ENCODE assay signal across 8 cellular contexts in genomic region chr9:128628471-128629048, GRCh38. TPM values are rescaled to one million over a fixed set of nuclear protein-coding genes. Genes with fewer than 3 reads are reported as not detected.
DNase-seq lines count a peak whose midpoint lies in the region; ATAC-seq and TF ChIP-seq lines count a peak whose summit lies in the region.
"Had no signal": no experiment of that assay in that cellular context is flagged by ENCODE, and none has a peak within 500 bp of the region (broad histone marks: within the 10 kb centered on the region; RNA-seq: fewer than 3 reads in every experiment).

No MANE protein-coding gene starts in this region.

- H3K27me3 Mint-ChIP-seq in endothelial cell (ENCODE audit: unreplicated experiment) (peaks cover 16% of the 10 kb centered on the region), memory B cell (no peaks in the 10 kb centered on the region)
- H3K27me3 Mint-ChIP-seq: activated naive CD8-positive, alpha-beta T cell treated with anti-CD3 and anti-CD28 coated beads for 36 hours had no signal

- no peak for ATAC-seq in memory B cell (ENCODE audit: low read depth)
- no peak for ATAC-seq in HG03025 (IDR thresholded peaks at IDR 0.05; ENCODE audit: low FRiP score, unreplicated experiment)
- ATAC-seq in HG03565 (IDR thresholded peaks at IDR 0.05; ENCODE audit: unreplicated experiment), result no peak

- DNase-seq in OCI-M1 (lab: John Stamatoyannopoulos, UW), result peak; percentile 14
- no peak for DNase-seq in endothelial cell (ENCODE audit: low spot score)
- no peak for DNase-seq in memory B cell (ENCODE audit: low spot score in 2 of 2)
- DNase-seq in ureter (ENCODE audit: low spot score), result peak; percentile 61
- DNase-seq in NCI-H2171 treated with DMSO at 0.1 percent for 48 hours (lab: John Stamatoyannopoulos, UW), result no peak
- DNase-seq: activated naive CD8-positive, alpha-beta T cell treated with anti-CD3 and anti-CD28 coated beads for 36 hours had no signal

- H3K9me3 Mint-ChIP-seq in endothelial cell (ENCODE audit: unreplicated experiment) (no peaks in the 10 kb centered on the region), memory B cell (no peaks in the 10 kb centered on the region)
- H3K9me3 Mint-ChIP-seq: activated naive CD8-positive, alpha-beta T cell treated with anti-CD3 and anti-CD28 coated beads for 36 hours had no signal

- TF ChIP-seq CTCF in endothelial cell (IDR thresholded peaks at IDR 0.05; ENCODE audit: unreplicated experiment), result no peak

- H3K4me3 Mint-ChIP-seq in endothelial cell (ENCODE audit: unreplicated experiment), result peak overlapping the region; percentile 77
- H3K4me3 Mint-ChIP-seq in memory B cell, result no peak overlapping the region
- H3K4me3 Mint-ChIP-seq: activated naive CD8-positive, alpha-beta T cell treated with anti-CD3 and anti-CD28 coated beads for 36 hours had no signal

- H3K36me3 Mint-ChIP-seq in endothelial cell (ENCODE audit: low read depth, unreplicated experiment), result peaks cover 58% of the 10 kb centered on the region
- peaks cover 40% of the 10 kb centered on the region for H3K36me3 Mint-ChIP-seq in memory B cell

- peaks cover 2% of the 10 kb centered on the region for H3K4me1 Mint-ChIP-seq in endothelial cell (ENCODE audit: unreplicated experiment)
- no peaks in the 10 kb centered on the region for H3K4me1 Mint-ChIP-seq in memory B cell
- H3K4me1 Mint-ChIP-seq: activated naive CD8-positive, alpha-beta T cell treated with anti-CD3 and anti-CD28 coated beads for 36 hours had no signal

- no peak overlapping the region for H3K27ac Mint-ChIP-seq in endothelial cell (ENCODE audit: unreplicated experiment)
- peak overlapping the region; percentile 29 for H3K27ac Mint-ChIP-seq in memory B cell
- H3K27ac Mint-ChIP-seq: activated naive CD8-positive, alpha-beta T cell treated with anti-CD3 and anti-CD28 coated beads for 36 hours had no signal

RNA-seq across cellular contexts. Expression of gene DYNC2I2, which starts 28.1 kb away (rescaled TPM):
- total RNA-seq in endothelial cell (ENCODE audit: unreplicated experiment) (35.4 TPM), ureter (36.1 TPM)

Comparison
In these comparisons a context has a peak if more than half of its experiments do, and no peak if none do; other contexts are left out.
1. DNase-seq: peak in OCI-M1 (single experiment) and ureter (single experiment); none in endothelial cell (single experiment), memory B cell (0 of 2) and NCI-H2171 treated with DMSO at 0.1 percent for 48 hours (single experiment).